ENCODE assay signal across 8 cellular contexts in genomic region chr13:99307247-99307646, GRCh38. TPM values are rescaled to one million over a fixed set of nuclear protein-coding genes. Genes with fewer than 3 reads are reported as not detected.
DNase-seq lines count a peak whose midpoint lies in the region; ATAC-seq and TF ChIP-seq lines count a peak whose summit lies in the region.

Gene GPR183 (minus strand): TSS chr13:99307399. CDS start chr13:99296145, 11,254 bp downstream.

- BruUV-seq in Calu3 (replicated peaks; lab: Mats Ljungman, UMichigan): no TSS peak

- H3K27ac ChIP-seq in GM23248: peak within 1 kb of the TSS; percentile 94
- H3K27ac ChIP-seq in caudate nucleus (ENCODE audit: low read depth, low read length): peak within 1 kb of the TSS; percentile 8
- peak within 1 kb of the TSS; percentile 64 for H3K27ac ChIP-seq in muscle layer of colon (ENCODE audit: low read depth, low read length)

- no peak within 1 kb of the TSS for H2AFZ ChIP-seq in GM23248
- H2AFZ ChIP-seq in Loucy (ENCODE audit: low read length): no peak within 1 kb of the TSS

- no peak within 1 kb of the TSS for H3K27ac Mint-ChIP-seq in Calu3 (ENCODE audit: unreplicated experiment)

- TF ChIP-seq POLR2A in lower leg skin (IDR thresholded peaks at IDR 0.05): peak in 1 of 2 donors; percentile 56

- no peaks in the 10 kb centered on the region for H3K4me1 Mint-ChIP-seq in Calu3 (ENCODE audit: low read depth, unreplicated experiment)

- 23 to 28% methylated on average over 4 of the region's 4 CpGs for WGBS in GM23248 (ENCODE audit: low coverage in 1 of 2, low lambda C conversion rate in 2 of 2, missing lambda C conversion rate in 2 of 2), 2 experiments
- WGBS in lower leg skin, 2 donors: 48 to 49% methylated on average over 4 of the region's 4 CpGs

- ATAC-seq in GM18498 (IDR thresholded peaks at IDR 0.05; ENCODE audit: unreplicated experiment): peak; percentile 71

- no peaks in the 10 kb centered on the region for H3K9me3 Mint-ChIP-seq in Calu3 (ENCODE audit: low read depth, unreplicated experiment)

- H3K9me3 ChIP-seq in GM23248 (ENCODE audit: low read depth) (no peaks in the 10 kb centered on the region), Loucy (ENCODE audit: insufficient read depth, low read depth, low read length) (no peaks in the 10 kb centered on the region), muscle layer of colon (ENCODE audit: low read length) (no peaks in the 10 kb centered on the region)

- H3K9ac ChIP-seq in GM23248 (peak within 1 kb of the TSS; percentile 68), Loucy (ENCODE audit: low read depth, low read length, poor library complexity, severe bottlenecking) (peak within 1 kb of the TSS; percentile 52), muscle layer of colon (ENCODE audit: low read length) (peak within 1 kb of the TSS; percentile 40)

- H4K20me1 ChIP-seq in GM23248 (ENCODE audit: insufficient read depth) (no peaks in the 10 kb centered on the region), Loucy (ENCODE audit: insufficient read depth, low read length, poor library complexity, severe bottlenecking) (no peaks in the 10 kb centered on the region)

- no peaks in the 10 kb centered on the region for H3K36me3 ChIP-seq in GM23248 (ENCODE audit: low read depth)
- H3K36me3 ChIP-seq in Loucy (ENCODE audit: insufficient read depth, low read length): peaks cover 30% of the 10 kb centered on the region
- no peaks in the 10 kb centered on the region for H3K36me3 ChIP-seq in muscle layer of colon (ENCODE audit: insufficient read depth, low read length)

- TF ChIP-seq CTCF in Loucy (conservative IDR thresholded peaks at IDR 0.05; ENCODE audit: low read length) (no peak), lower leg skin (IDR thresholded peaks at IDR 0.05) (no peak), Calu3 (IDR thresholded peaks at IDR 0.05; ENCODE audit: unreplicated experiment) (no peak)

- in situ Hi-C loops in GM23248 (cut with MboI): no loop called here

- H3K4me2 ChIP-seq in GM23248 (ENCODE audit: unreplicated experiment) (peak within 1 kb of the TSS; percentile 64), Loucy (ENCODE audit: low read depth, low read length, poor library complexity, severe bottlenecking) (peak within 1 kb of the TSS; percentile 61)

- 0 out of 2 replicates have a peak, but pooled peaks cover 4% of the 10 kb centered on the region for H3K79me2 ChIP-seq in GM23248 (ENCODE audit: insufficient read depth)
- H3K79me2 ChIP-seq in Loucy (ENCODE audit: insufficient read depth, low read length): peaks cover 51% of the 10 kb centered on the region; the same call in 1 of the 2 replicates

- intact Hi-C loops in lower leg skin (cut with DNase I; ENCODE audit: low total_unique reads): no loop called here
- intact Hi-C loops in Calu3 (cut with micrococcal nuclease; ENCODE audit: unreplicated experiment): no loop called here

- H3K4me3 Mint-ChIP-seq in Calu3 (ENCODE audit: low read depth, unreplicated experiment): no peak within 1 kb of the TSS

- peak within 1 kb of the TSS; percentile 9; the same call in 1 of the 2 replicates for H3K4me3 ChIP-seq in GM23248
- peak within 1 kb of the TSS; percentile 34 for H3K4me3 ChIP-seq in Loucy (ENCODE audit: low read length, poor library complexity, severe bottlenecking)
- H3K4me3 ChIP-seq in muscle layer of colon (ENCODE audit: low read depth in 1 of 2, low read length in 2 of 2): peak within 1 kb of the TSS; percentile 22 to 61
- no peak within 1 kb of the TSS for H3K4me3 ChIP-seq in lower leg skin (ENCODE audit: low read depth, poor library complexity, severe bottlenecking)

- CTCF ChIA-PET in Calu3 (lab: Charles Lee): no interaction called here

- H3K27me3 ChIP-seq in GM23248 (replicated peaks; ENCODE audit: insufficient read depth) (no peaks in the 10 kb centered on the region), Loucy (ENCODE audit: insufficient read depth, low read length, poor library complexity, severe bottlenecking) (no peaks in the 10 kb centered on the region), muscle layer of colon (ENCODE audit: control insufficient read depth in 1 of 2, insufficient read depth in 2 of 2, low read length in 2 of 2) (no peaks in the 10 kb centered on the region)

- H3F3A ChIP-seq in GM23248 (ENCODE audit: insufficient read depth) (peaks cover 51% of the 10 kb centered on the region), Loucy (ENCODE audit: low read depth) (no peaks in the 10 kb centered on the region; the same call in 1 of the 2 replicates)

- no peaks in the 10 kb centered on the region for H3K36me3 Mint-ChIP-seq in Calu3 (ENCODE audit: insufficient read depth, unreplicated experiment)

- DNase-seq in GM23248 (peak; percentile 46), caudate nucleus (lab: John Stamatoyannopoulos, UW) (no peak), lower leg skin (ENCODE audit: low spot score in 2 of 2) (no peak), NCI-H2227 (lab: John Stamatoyannopoulos, UW; ENCODE audit: unreplicated experiment) (no peak), Calu3 (no peak)

- no peaks in the 10 kb centered on the region for H3K27me3 Mint-ChIP-seq in Calu3 (ENCODE audit: unreplicated experiment)

- H3K9me2 ChIP-seq in GM23248 (ENCODE audit: insufficient read depth): no peaks in the 10 kb centered on the region
- no peaks in the 10 kb centered on the region for H3K9me2 ChIP-seq in Loucy (replicated peaks; ENCODE audit: low read depth, low read length)

- H3K4me1 ChIP-seq in GM23248 (ENCODE audit: insufficient read depth) (peaks cover 53% of the 10 kb centered on the region), Loucy (ENCODE audit: insufficient read depth, low read length, poor library complexity, severe bottlenecking) (peaks cover 22% of the 10 kb centered on the region), muscle layer of colon (ENCODE audit: insufficient read depth, low read length) (peaks cover 47% of the 10 kb centered on the region)

RNA-seq across cellular contexts. Expression of gene GPR183, which starts in this region (rescaled TPM):
- total RNA-seq in GM23248 (2014; rRNA removed; shearing (Covaris generic)): not detected in 2 replicates
- 0.25 and 0.33 TPM in 2 replicates for polyA plus RNA-seq in GM23248 (2016; fragmentation: Nextera tagmentation; extraction: Ambion mirVana)
- 10 to 100 TPM in 2 of 4 donors, 1 to 10 TPM in 2; 2.3 to 13.7 (median 9.1) TPM for total RNA-seq in lower leg skin
- not detected in 2 replicates for total RNA-seq in Calu3 (2022)

Comparison
In these comparisons a context has a peak if more than half of its experiments do, and no peak if none do; other contexts are left out.
1. Peak in DNase-seq, H3K4me3 ChIP-seq, H3K27ac ChIP-seq, H3K9ac ChIP-seq and H3K4me2 ChIP-seq in GM23248; RNA of the gene not detected or under 1 TPM.
2. H3K27ac ChIP-seq: peak in every context shown above with its lines; median percentile 94 in GM23248; 64 in muscle layer of colon; 8 in caudate nucleus.